26 cellular contexts compared by ENCODE assay signal in the genomic region with DNA sequence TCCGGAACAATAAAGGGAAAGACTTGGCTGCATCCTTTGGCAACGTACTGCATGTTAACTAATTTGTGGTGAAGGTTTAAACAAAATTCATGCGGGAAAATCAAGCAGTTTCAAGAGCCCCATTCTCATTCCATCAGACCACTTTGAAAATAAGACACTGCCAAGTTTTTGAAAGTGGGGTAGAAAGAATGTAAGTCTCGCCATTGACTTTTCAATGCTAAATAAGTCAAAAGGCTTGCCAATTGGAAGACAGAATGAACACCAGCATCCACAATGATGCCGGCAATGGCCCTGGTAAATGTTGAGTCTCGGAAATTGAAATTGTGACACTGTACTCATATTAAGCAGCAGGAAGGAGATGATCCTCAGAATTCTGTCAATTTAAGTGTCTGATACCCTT.
DNase-seq lines count a peak whose midpoint lies in the region; FAIRE-seq and TF ChIP-seq lines count a peak whose summit lies in the region.
"Had no signal": no experiment of that assay in that cellular context is flagged by ENCODE, and none has a peak within 500 bp of the region (broad histone marks: within the 10 kb centered on the region; RNA-seq: fewer than 3 reads in every experiment).

No MANE protein-coding gene starts in this region.

- in situ Hi-C loops in GM23248 (cut with MboI) = no loop called here

- H3K9me2 ChIP-seq in PC-9 (ENCODE audit: insufficient read depth) (no peaks in the 10 kb centered on the region), GM23248 (ENCODE audit: insufficient read depth) (no peaks in the 10 kb centered on the region)

- H3K9me3 Mint-ChIP-seq in endothelial cell (ENCODE audit: unreplicated experiment) = no peaks in the 10 kb centered on the region
- H3K9me3 Mint-ChIP-seq: activated T-helper 1 cell treated with anti-CD3 and anti-CD28 coated beads, Interleukin-12 subunit alpha, Interleukin-12 subunit beta, Interleukin-2, Interleukin-4 antibody, amounts not matched to agents 30 ng/mL and 10 ng/mL and 1 ng/mL, durations not matched to agents 14 hours and 24 hours and 36 hours had no signal

- H3K36me3 ChIP-seq in PC-9 (ENCODE audit: low read depth) = no peaks in the 10 kb centered on the region
- H3K36me3 ChIP-seq in effector memory CD4-positive, alpha-beta T cell (ENCODE audit: control insufficient read depth, insufficient read depth, low read length) = no peaks in the 10 kb centered on the region
- H3K36me3 ChIP-seq in GM23248 (ENCODE audit: low read depth) = no peaks in the 10 kb centered on the region
- no peaks in the 10 kb centered on the region for H3K36me3 ChIP-seq in kidney (ENCODE audit: control insufficient read depth in 1 of 2, insufficient read depth in 2 of 2, low read length in 2 of 2)
- H3K36me3 ChIP-seq: BLaER1 treated with 17β-estradiol and CSF1 and Interleukin-3, amounts not matched to agents 10 nM and 100 nM; prostate gland; transverse colon had no signal

- H3K36me3 Mint-ChIP-seq in endothelial cell (ENCODE audit: low read depth, unreplicated experiment) = no peaks in the 10 kb centered on the region
- H3K36me3 Mint-ChIP-seq: IgD-negative memory B cell, immature natural killer cell, naive B cell had no signal

- H3K27ac ChIP-seq in PC-9 = peak overlapping the region; percentile 98
- peak overlapping the region; percentile 57 for H3K27ac ChIP-seq in epithelial cell of prostate
- H3K27ac ChIP-seq in effector memory CD4-positive, alpha-beta T cell (ENCODE audit: insufficient read depth, low read length, poor library complexity, severe bottlenecking) = no peak overlapping the region
- no peak overlapping the region for H3K27ac ChIP-seq in GM23248
- H3K27ac ChIP-seq in kidney (ENCODE audit: low read depth in 2 of 2, low read length in 2 of 2) = no peak overlapping the region
- H3K27ac ChIP-seq: BLaER1 treated with 17β-estradiol and CSF1 and Interleukin-3, amounts not matched to agents 10 nM and 100 nM had no signal

- H3K27me3 ChIP-seq in PC-9 (ENCODE audit: insufficient read depth, low read depth) (no peaks in the 10 kb centered on the region), GM23248 (replicated peaks; ENCODE audit: insufficient read depth) (no peaks in the 10 kb centered on the region)
- no peaks in the 10 kb centered on the region for H3K27me3 ChIP-seq in effector memory CD4-positive, alpha-beta T cell (replicated peaks; ENCODE audit: control insufficient read depth, insufficient read depth, low read length, poor library complexity, severe bottlenecking)
- H3K27me3 ChIP-seq: BLaER1 treated with 17β-estradiol and CSF1 and Interleukin-3, amounts not matched to agents 10 nM and 100 nM; transverse colon had no signal

- H3K9ac ChIP-seq in GM23248 = no peak overlapping the region
- no peak overlapping the region for H3K9ac ChIP-seq in kidney (ENCODE audit: low read length in 2 of 2)
- H3K9ac ChIP-seq: BLaER1 treated with 17β-estradiol and CSF1 and Interleukin-3, amounts not matched to agents 10 nM and 100 nM had no signal

- DNase-seq in DMS79 (lab: John Stamatoyannopoulos, UW) (peak; percentile 54), PC-9 (no peak), epithelial cell of prostate (ENCODE audit: low read depth, low spot score) (no peak), pons (ENCODE audit: low spot score) (peak; percentile 18), endothelial cell (ENCODE audit: low spot score) (no peak), GM23248 (no peak), kidney (no peak)
- no peak for DNase-seq in effector memory CD4-positive, alpha-beta T cell
- DNase-seq: activated CD4-positive, alpha-beta memory T cell treated with anti-CD3 and anti-CD28 coated beads, Interleukin-2, amount 10 ng/mL, durations not matched to agents 7 days and 5 days; activated CD4-positive, CD25-positive, alpha-beta regulatory T cell treated with anti-CD3 and anti-CD28 coated beads, Interleukin-2, amount 50 U/mL, for 72 hours; activated CD8-positive, alpha-beta memory T cell treated with anti-CD3 and anti-CD28 coated beads, Interleukin-2, amount 50 U/mL, for 4 hours; activated naive CD4-positive, alpha-beta T cell treated with anti-CD3 and anti-CD28 coated beads for 36 hours; GDM1; immature natural killer cell; naive B cell; NCI-H1092 treated with DMSO at 0.1 percent for 48 hours; NCI-H187; NCI-H2171; NCI-H510A; stimulated activated CD4-positive, alpha-beta T cell treated with anti-CD3 and anti-CD28 coated beads, Interleukin-4, amount 100 ng/mL, for 24 hours; T-helper 17 cell; transverse colon had no signal

- H3K4me2 ChIP-seq in PC-9 (peak overlapping the region; percentile 71), GM23248 (ENCODE audit: unreplicated experiment) (no peak overlapping the region)

- H3K4me3 Mint-ChIP-seq in endothelial cell (ENCODE audit: unreplicated experiment) = no peak overlapping the region
- H3K4me3 Mint-ChIP-seq: activated CD4-positive, alpha-beta memory T cell treated with anti-CD3 and anti-CD28 coated beads, Interleukin-2, amount 10 ng/mL, durations not matched to agents 7 days and 5 days; activated naive CD4-positive, alpha-beta T cell treated with anti-CD3 and anti-CD28 coated beads for 36 hours; activated T-helper 1 cell treated with anti-CD3 and anti-CD28 coated beads, Interleukin-12 subunit alpha, Interleukin-12 subunit beta, Interleukin-2, Interleukin-4 antibody, amounts not matched to agents 30 ng/mL and 10 ng/mL and 1 ng/mL, durations not matched to agents 14 hours and 24 hours and 36 hours; IgD-negative memory B cell; immature natural killer cell; naive B cell; T-helper 17 cell had no signal

- BruUV-seq in PC-9 (replicated peaks; lab: Mats Ljungman, UMichigan) = TSS peak; percentile 71

- H3K9me3 ChIP-seq in PC-9 (ENCODE audit: insufficient read depth, low read depth) = no peaks in the 10 kb centered on the region
- H3K9me3 ChIP-seq in effector memory CD4-positive, alpha-beta T cell (ENCODE audit: control insufficient read depth, low read length) = no peaks in the 10 kb centered on the region
- no peaks in the 10 kb centered on the region for H3K9me3 ChIP-seq in GM23248 (ENCODE audit: low read depth)
- H3K9me3 ChIP-seq in kidney (ENCODE audit: control insufficient read depth in 1 of 2, low read length in 2 of 2) = no peaks in the 10 kb centered on the region
- H3K9me3 ChIP-seq: prostate gland, transverse colon had no signal

- CTCF ChIA-PET in PC-9 (lab: Charles Lee) = interaction anchor here (0.6 kb wide), 1 partner anchor 22 kb away, joined by 4 read pairs; no protein-coding TSS in a partner anchor

- H3F3A ChIP-seq in PC-9 (ENCODE audit: insufficient read depth, low read depth) = peaks cover 24% of the 10 kb centered on the region
- peaks cover 28% of the 10 kb centered on the region for H3F3A ChIP-seq in GM23248 (ENCODE audit: insufficient read depth)

- peaks cover 15% of the 10 kb centered on the region for H3K4me1 Mint-ChIP-seq in endothelial cell (ENCODE audit: unreplicated experiment)
- H3K4me1 Mint-ChIP-seq: IgD-negative memory B cell, immature natural killer cell, naive B cell, T-helper 17 cell had no signal

- intact Hi-C loops in PC-9 (cut with micrococcal nuclease; ENCODE audit: unreplicated experiment) (no loop called here), kidney (cut with DNase I) (no loop called here)

- H3K27me3 Mint-ChIP-seq in endothelial cell (ENCODE audit: unreplicated experiment) = no peaks in the 10 kb centered on the region
- H3K27me3 Mint-ChIP-seq: activated CD4-positive, alpha-beta memory T cell treated with anti-CD3 and anti-CD28 coated beads, Interleukin-2, amount 10 ng/mL, durations not matched to agents 7 days and 5 days; IgD-negative memory B cell; naive B cell; T-helper 17 cell had no signal

- H2AFZ ChIP-seq in PC-9 = no peak overlapping the region
- H2AFZ ChIP-seq in GM23248 = no peak overlapping the region

- POLR2A ChIA-PET in PC-9 (lab: Charles Lee; ENCODE audit: unreplicated experiment) = interaction anchor here (0.6 to 1.5 kb wide), 4 partner anchors 16 to 357 kb away, joined by 3 to 11 read pairs (median 3); no protein-coding TSS in a partner anchor

- H3K4me3 ChIP-seq in PC-9 = peak overlapping the region; percentile 44; the same call in 1 of the 2 replicates
- no peak overlapping the region for H3K4me3 ChIP-seq in effector memory CD4-positive, alpha-beta T cell (ENCODE audit: insufficient read depth, low read depth, low read length, poor library complexity, severe bottlenecking)
- H3K4me3 ChIP-seq in GM23248 = no peak overlapping the region
- H3K4me3 ChIP-seq in kidney (ENCODE audit: low read length in 2 of 2) = no peak overlapping the region
- H3K4me3 ChIP-seq: BLaER1 treated with 17β-estradiol and CSF1 and Interleukin-3, amounts not matched to agents 10 nM and 100 nM; prostate gland; transverse colon had no signal

- TF ChIP-seq CTCF in PC-9 (conservative IDR thresholded peaks at IDR 0.05) = no peak
- no peak for TF ChIP-seq CTCF in endothelial cell (IDR thresholded peaks at IDR 0.05; ENCODE audit: unreplicated experiment)
- no peak for TF ChIP-seq CTCF in kidney (IDR thresholded peaks at IDR 0.05; ENCODE audit: borderline replicate concordance, extremely low read depth, insufficient read depth)

- FAIRE-seq in kidney (lab: Jason Lieb, UNC) = no peak

- no peak overlapping the region for H3K27ac Mint-ChIP-seq in endothelial cell (ENCODE audit: unreplicated experiment)
- H3K27ac Mint-ChIP-seq: activated CD4-positive, alpha-beta memory T cell treated with anti-CD3 and anti-CD28 coated beads, Interleukin-2, amount 10 ng/mL, durations not matched to agents 7 days and 5 days; activated naive CD4-positive, alpha-beta T cell treated with anti-CD3 and anti-CD28 coated beads for 36 hours; activated T-helper 1 cell treated with anti-CD3 and anti-CD28 coated beads, Interleukin-12 subunit alpha, Interleukin-12 subunit beta, Interleukin-2, Interleukin-4 antibody, amounts not matched to agents 30 ng/mL and 10 ng/mL and 1 ng/mL, durations not matched to agents 14 hours and 24 hours and 36 hours; IgD-negative memory B cell; immature natural killer cell; naive B cell; T-helper 17 cell had no signal

- WGBS in GM23248 (ENCODE audit: low coverage in 1 of 2, low lambda C conversion rate in 2 of 2, missing lambda C conversion rate in 2 of 2), 2 experiments = 85 to 89% methylated on average over 6 of the region's 6 CpGs

- no peaks in the 10 kb centered on the region for H3K79me2 ChIP-seq in PC-9 (ENCODE audit: low read depth)
- H3K79me2 ChIP-seq in GM23248 (ENCODE audit: insufficient read depth) = no peaks in the 10 kb centered on the region

- no peaks in the 10 kb centered on the region for H4K20me1 ChIP-seq in PC-9 (ENCODE audit: insufficient read depth)
- no peaks in the 10 kb centered on the region for H4K20me1 ChIP-seq in GM23248 (ENCODE audit: insufficient read depth)
- H4K20me1 ChIP-seq: BLaER1 treated with 17β-estradiol and CSF1 and Interleukin-3, amounts not matched to agents 10 nM and 100 nM had no signal

- H3K4me1 ChIP-seq in PC-9 (replicated peaks; ENCODE audit: insufficient read depth) (peaks cover 48% of the 10 kb centered on the region), GM23248 (ENCODE audit: insufficient read depth) (peaks cover 26% of the 10 kb centered on the region), kidney (ENCODE audit: control insufficient read depth in 1 of 2, insufficient read depth in 1 of 2, low read depth in 1 of 2, low read length in 2 of 2) (no peaks in the 10 kb centered on the region)
- H3K4me1 ChIP-seq in effector memory CD4-positive, alpha-beta T cell (ENCODE audit: control insufficient read depth, insufficient read depth, low read length, poor library complexity, severe bottlenecking) = no peaks in the 10 kb centered on the region
- H3K4me1 ChIP-seq: prostate gland had no signal

Comparison
In these comparisons a context has a peak if more than half of its experiments do, and no peak if none do; other contexts are left out.
1. DNase-seq: peak in DMS79 (single experiment) and pons (single experiment); none in PC-9 (0 of 2), epithelial cell of prostate (single experiment), effector memory CD4-positive, alpha-beta T cell (0 of 3), endothelial cell (single experiment), GM23248 (single experiment) and kidney (single experiment).
2. H3K27ac ChIP-seq: peak in PC-9 (single experiment) and epithelial cell of prostate (single experiment); none in effector memory CD4-positive, alpha-beta T cell (single experiment), GM23248 (single experiment) and kidney (0 of 2).